In the genomic region with DNA sequence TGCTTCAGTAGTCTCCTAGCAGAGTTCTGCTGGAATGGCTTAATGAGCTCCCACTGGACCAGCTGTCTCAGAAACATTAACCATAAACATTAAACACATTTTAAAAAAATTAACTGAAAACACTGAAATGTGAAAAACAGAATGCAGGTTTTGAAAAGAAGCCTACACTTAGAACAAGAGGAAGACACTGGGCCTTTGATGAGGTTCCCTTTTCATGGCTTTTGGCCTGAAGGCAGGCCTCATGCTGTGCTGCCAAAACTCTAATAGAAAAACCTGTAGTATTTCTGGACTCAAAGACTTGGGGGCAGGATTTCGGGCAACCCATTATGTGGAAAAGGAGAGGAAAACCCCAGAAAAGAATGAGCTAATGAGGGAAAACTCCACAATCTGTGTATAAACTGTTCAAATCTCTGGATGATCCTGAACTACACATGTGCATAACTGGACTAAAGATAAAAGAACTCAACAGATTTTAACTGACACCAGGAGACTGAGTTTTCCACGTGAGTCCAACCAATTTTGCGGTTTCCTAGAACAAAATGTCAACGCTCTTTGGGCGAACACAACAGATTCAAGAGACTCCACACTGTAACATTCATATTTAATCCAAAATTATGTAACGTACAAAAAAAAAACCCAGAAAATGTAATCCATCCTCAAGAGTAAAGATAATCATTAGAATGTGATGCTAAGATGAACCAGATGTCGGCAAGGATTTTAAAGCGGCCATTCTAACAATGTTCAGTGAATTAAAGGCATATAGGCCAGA, we compare ENCODE assay signal across 17 cellular contexts. TPM values are rescaled to one million over a fixed set of nuclear protein-coding genes. Genes with fewer than 3 reads are reported as not detected.
A peak's percentile ranks its signal among the peaks of the same experiment; 100 is the strongest.
DNase-seq lines count a peak whose midpoint lies in the region; ATAC-seq, FAIRE-seq and TF ChIP-seq lines count a peak whose summit lies in the region.
"Had no signal": no experiment of that assay in that cellular context is flagged by ENCODE, and none has a peak within 500 bp of the region (broad histone marks: within the 10 kb centered on the region; RNA-seq: fewer than 3 reads in every experiment).

No MANE protein-coding gene starts in this region.

- H3K4me1 Mint-ChIP-seq in activated naive CD4-positive, alpha-beta T cell treated with anti-CD3 and anti-CD28 coated beads, Interleukin-2, amount 50 U/mL, for 24 hours, result peaks cover 85% of the 10 kb centered on the region
- H3K4me1 Mint-ChIP-seq in CD8-positive, alpha-beta T cell (ENCODE audit: low read depth), result peaks cover 80% of the 10 kb centered on the region
- H3K4me1 Mint-ChIP-seq in activated naive CD8-positive, alpha-beta T cell treated with anti-CD3 and anti-CD28 coated beads for 36 hours, result peaks cover 70% of the 10 kb centered on the region
- peaks cover 48 to 87% (median 83%) of the 10 kb centered on the region in 4 donors for H3K4me1 Mint-ChIP-seq in naive thymus-derived CD8-positive, alpha-beta T cell

- H3K27me3 ChIP-seq in CD8-positive, alpha-beta T cell (ENCODE audit: insufficient read depth, low read length), result no peaks in the 10 kb centered on the region
- H3K27me3 ChIP-seq in gastrocnemius medialis, result no peaks in the 10 kb centered on the region

- no peaks in the 10 kb centered on the region for H3K27me3 Mint-ChIP-seq in activated naive CD4-positive, alpha-beta T cell treated with anti-CD3 and anti-CD28 coated beads, Interleukin-2, amount 50 U/mL, for 24 hours
- H3K27me3 Mint-ChIP-seq in CD8-positive, alpha-beta T cell (ENCODE audit: low read depth), result no peaks in the 10 kb centered on the region
- H3K27me3 Mint-ChIP-seq in activated naive CD8-positive, alpha-beta T cell treated with anti-CD3 and anti-CD28 coated beads for 36 hours, result no peaks in the 10 kb centered on the region
- H3K27me3 Mint-ChIP-seq in naive thymus-derived CD8-positive, alpha-beta T cell, result no peaks in the 10 kb centered on the region

- H3K36me3 Mint-ChIP-seq in activated naive CD4-positive, alpha-beta T cell treated with anti-CD3 and anti-CD28 coated beads, Interleukin-2, amount 50 U/mL, for 24 hours, result peaks cover 6% of the 10 kb centered on the region
- H3K36me3 Mint-ChIP-seq in CD8-positive, alpha-beta T cell, result peaks cover 42% of the 10 kb centered on the region
- peaks cover 35% of the 10 kb centered on the region for H3K36me3 Mint-ChIP-seq in activated naive CD8-positive, alpha-beta T cell treated with anti-CD3 and anti-CD28 coated beads for 36 hours
- H3K36me3 Mint-ChIP-seq in naive thymus-derived CD8-positive, alpha-beta T cell, result peaks cover 0 to 15% (median 0%) of the 10 kb centered on the region in 3 donors

- in situ Hi-C loops in gastrocnemius medialis (cut with MboI; ENCODE audit: low sequenced_read_pairs in 4 of 4), result no loop called here

- intact Hi-C loops in CD8-positive, alpha-beta T cell (cut with DNase I, micrococcal nuclease), result no loop called here
- intact Hi-C loops in gastrocnemius medialis (cut with DNase I; ENCODE audit: low total_unique reads), result no loop called here

- no peak for DNase-seq in activated naive CD4-positive, alpha-beta T cell (lab: John Stamatoyannopoulos, UW)
- DNase-seq in CD8-positive, alpha-beta T cell, result no peak
- DNase-seq in activated naive CD8-positive, alpha-beta T cell treated with anti-CD3 and anti-CD28 coated beads for 36 hours, result no peak
- DNase-seq in naive thymus-derived CD8-positive, alpha-beta T cell, result peak in 2 of 10 donors; percentile 32 to 35
- no peak for DNase-seq in HTR-8/SVneo (ENCODE audit: insufficient read length, low spot score)
- no peak for DNase-seq in GM10248 (ENCODE audit: extremely low spot score)
- no peak for DNase-seq in gastrocnemius medialis
- DNase-seq: NCI-H1105, NCI-H187, NCI-H446, NCI-H748 treated with DMSO at 0.1 percent for 48 hours, SHP77 had no signal

- H3K9me3 ChIP-seq in CD8-positive, alpha-beta T cell (ENCODE audit: low read length), result no peaks in the 10 kb centered on the region
- no peaks in the 10 kb centered on the region for H3K9me3 ChIP-seq in gastrocnemius medialis

- no peak for FAIRE-seq in HTR-8/SVneo (lab: Jason Lieb, UNC)
- FAIRE-seq: K562 had no signal

- peak overlapping the region; percentile 37 for H3K4me3 Mint-ChIP-seq in activated naive CD4-positive, alpha-beta T cell treated with anti-CD3 and anti-CD28 coated beads, Interleukin-2, amount 50 U/mL, for 24 hours
- H3K4me3 Mint-ChIP-seq in CD8-positive, alpha-beta T cell, result peak overlapping the region; percentile 19
- H3K4me3 Mint-ChIP-seq in activated naive CD8-positive, alpha-beta T cell treated with anti-CD3 and anti-CD28 coated beads for 36 hours, result peak overlapping the region; percentile 12
- H3K4me3 Mint-ChIP-seq in naive thymus-derived CD8-positive, alpha-beta T cell, result peak overlapping the region in 9 of 10 donors; percentile 16 to 79 (median 59)
- H3K4me3 Mint-ChIP-seq: GM23338 had no signal

- H3K27ac ChIP-seq in CD8-positive, alpha-beta T cell (ENCODE audit: low read depth, low read length), result no peak overlapping the region
- no peak overlapping the region for H3K27ac ChIP-seq in gastrocnemius medialis

- CTCF ChIA-PET in CD8-positive, alpha-beta T cell (lab: Charles Lee), result interaction anchor here (0.7 kb wide), 1 partner anchor 92 kb away, joined by 3 read pairs; no protein-coding TSS in a partner anchor
- CTCF ChIA-PET in GM10248 (lab: Yijun Ruan, JAX), result interaction anchor here (1.5 kb wide), 1 partner anchor 53 kb away, joined by 3 read pairs; no protein-coding TSS in a partner anchor

- no peaks in the 10 kb centered on the region for H3K36me3 ChIP-seq in CD8-positive, alpha-beta T cell (ENCODE audit: insufficient read depth, low read length)
- no peaks in the 10 kb centered on the region for H3K36me3 ChIP-seq in gastrocnemius medialis

- TF ChIP-seq POLR2A in gastrocnemius medialis (IDR thresholded peaks at IDR 0.05), result no peak

- POLR2A ChIA-PET in CD8-positive, alpha-beta T cell (lab: Charles Lee), result interaction anchor here (0.7 kb wide), 1 partner anchor 119 kb away, joined by 4 read pairs; no protein-coding TSS in a partner anchor
- POLR2A ChIA-PET in naive thymus-derived CD8-positive, alpha-beta T cell (lab: Charles Lee), result interaction anchor here (0.5 to 3.6 kb wide), 4 partner anchors 11 to 25 kb away, joined by 3 to 13 read pairs (median 5); no protein-coding TSS in a partner anchor
- POLR2A ChIA-PET in GM10248 (lab: Yijun Ruan, JAX), result no interaction called here

- no peak for ATAC-seq in CD8-positive, alpha-beta T cell
- peak; percentile 59 to 73 for ATAC-seq in naive thymus-derived CD8-positive, alpha-beta T cell
- no peak for ATAC-seq in gastrocnemius medialis
- ATAC-seq: GM23338, Panc1 had no signal

- H3K4me1 ChIP-seq in CD8-positive, alpha-beta T cell (ENCODE audit: insufficient read depth, low read length), result peaks cover 51% of the 10 kb centered on the region
- H3K4me1 ChIP-seq in gastrocnemius medialis, result no peaks in the 10 kb centered on the region

- no peak overlapping the region for H3K27ac Mint-ChIP-seq in activated naive CD4-positive, alpha-beta T cell treated with anti-CD3 and anti-CD28 coated beads, Interleukin-2, amount 50 U/mL, for 24 hours
- H3K27ac Mint-ChIP-seq in CD8-positive, alpha-beta T cell, result peak overlapping the region; percentile 81
- H3K27ac Mint-ChIP-seq in activated naive CD8-positive, alpha-beta T cell treated with anti-CD3 and anti-CD28 coated beads for 36 hours, result peak overlapping the region; percentile 61
- H3K27ac Mint-ChIP-seq in naive thymus-derived CD8-positive, alpha-beta T cell, result peak overlapping the region; percentile 85 to 96 (median 92)
- H3K27ac Mint-ChIP-seq: GM23338 had no signal

- TF ChIP-seq CTCF in CD8-positive, alpha-beta T cell (IDR thresholded peaks at IDR 0.05), result no peak
- TF ChIP-seq CTCF in GM10248 (IDR thresholded peaks at IDR 0.05; ENCODE audit: control extremely low read depth, extremely low read depth, low read depth, missing control alignments) (no peak), gastrocnemius medialis (IDR thresholded peaks at IDR 0.05 in 4 of 5, conservative IDR thresholded peaks at IDR 0.05 in 1 of 5) (no peak)

- no peaks in the 10 kb centered on the region for H3K9me3 Mint-ChIP-seq in activated naive CD4-positive, alpha-beta T cell treated with anti-CD3 and anti-CD28 coated beads, Interleukin-2, amount 50 U/mL, for 24 hours
- H3K9me3 Mint-ChIP-seq in CD8-positive, alpha-beta T cell, result no peaks in the 10 kb centered on the region
- peaks cover 14% of the 10 kb centered on the region for H3K9me3 Mint-ChIP-seq in activated naive CD8-positive, alpha-beta T cell treated with anti-CD3 and anti-CD28 coated beads for 36 hours
- no peaks in the 10 kb centered on the region for H3K9me3 Mint-ChIP-seq in naive thymus-derived CD8-positive, alpha-beta T cell

- H3K4me3 ChIP-seq in CD8-positive, alpha-beta T cell (ENCODE audit: low read depth, low read length), result no peak overlapping the region
- no peak overlapping the region for H3K4me3 ChIP-seq in gastrocnemius medialis
- H3K4me3 ChIP-seq: GM23338, K562 had no signal

RNA-seq across cellular contexts. Expression of a gene that starts 32.9 kb away (rescaled TPM):
- total RNA-seq in CD8-positive, alpha-beta T cell, result 10 to 100 TPM; 41.0 to 44.4 TPM
- 1 to 10 TPM; 2.7 to 3.3 TPM for total RNA-seq in activated naive CD8-positive, alpha-beta T cell treated with anti-CD3 and anti-CD28 coated beads for 36 hours
- total RNA-seq in naive thymus-derived CD8-positive, alpha-beta T cell, result 10 to 100 TPM; 28.7 to 34.1 TPM
- polyA plus RNA-seq in naive thymus-derived CD8-positive, alpha-beta T cell, result 10 to 100 TPM; 19.2 to 91.4 (median 71.1) TPM
- not detected for total RNA-seq in gastrocnemius medialis
- total RNA-seq: A673, K562 had no signal

Comparison
In these comparisons a context has a peak if more than half of its experiments do, and no peak if none do; other contexts are left out.
1. ATAC-seq: peak in naive thymus-derived CD8-positive, alpha-beta T cell (2 of 2); none in CD8-positive, alpha-beta T cell (single experiment) and gastrocnemius medialis (0 of 2).
2. RNA of a gene that starts 32.9 kb away (total RNA-seq): 41.0 to 44.4 TPM in CD8-positive, alpha-beta T cell and 28.7 to 34.1 TPM in naive thymus-derived CD8-positive, alpha-beta T cell; 2.7 to 3.3 TPM in activated naive CD8-positive, alpha-beta T cell treated with anti-CD3 and anti-CD28 coated beads for 36 hours and not detected in gastrocnemius medialis; every median in the first group is over 4 times any median in the second.
3. Peak in every context shown above with its lines, with median percentiles within 50 percentile points of each other: H3K4me3 Mint-ChIP-seq.